Comparison of ENCODE assay signal across 8 cellular contexts in genomic region chr3:127822166-127822835, GRCh38. TPM values are rescaled to one million over a fixed set of nuclear protein-coding genes. Genes with fewer than 3 reads are reported as not detected.
DNase-seq lines count a peak whose midpoint lies in the region; ATAC-seq and TF ChIP-seq lines count a peak whose summit lies in the region.

MGLL (minus strand) TSS chr3:127822515; CDS start chr3:127822318, 197 bp downstream.

- no peak within 1 kb of the TSS for H3K4ac ChIP-seq in mesendoderm (ENCODE audit: low read depth, low read length)

- WGBS in mesendoderm (ENCODE audit: extremely low coverage, insufficient coverage, low lambda C conversion rate), result no CpG with 5 or more reads among the region's 35 CpGs
- WGBS in suprapubic skin, result 4% methylated on average over 5 of the region's 35 CpGs

- no peak within 1 kb of the TSS for H2BK120ac ChIP-seq in mesendoderm (ENCODE audit: low read depth, low read length)

- no peak for DNase-seq in RWPE2 (ENCODE audit: low spot score)
- DNase-seq in mesendoderm, result peak; percentile 34
- DNase-seq in suprapubic skin (ENCODE audit: low spot score in 2 of 2), result no peak
- no peak for DNase-seq in KG1 (lab: John Stamatoyannopoulos, UW)

- no peak within 1 kb of the TSS for H3K18ac ChIP-seq in mesendoderm (ENCODE audit: low read length)

- ATAC-seq in HG02623 (IDR thresholded peaks at IDR 0.05; ENCODE audit: unreplicated experiment), result peak; percentile 22
- peak; percentile 44 for ATAC-seq in RWPE2 (ENCODE audit: low read depth)
- ATAC-seq in HG02938 (IDR thresholded peaks at IDR 0.05; ENCODE audit: unreplicated experiment), result no peak

- peak within 1 kb of the TSS; percentile 76 for H3K56ac ChIP-seq in mesendoderm (ENCODE audit: low read length)

- H4K5ac ChIP-seq in mesendoderm (ENCODE audit: low read length), result no peak within 1 kb of the TSS

- H4K8ac ChIP-seq in mesendoderm (ENCODE audit: low read depth, low read length), result no peak within 1 kb of the TSS

- peaks cover 13% of the 10 kb centered on the region for H3K36me3 ChIP-seq in RWPE2 (ENCODE audit: low read depth)
- H3K36me3 ChIP-seq in endocrine pancreas (ENCODE audit: control insufficient read depth, insufficient read depth, low read length), result no peaks in the 10 kb centered on the region
- no peaks in the 10 kb centered on the region for H3K36me3 ChIP-seq in mesendoderm (ENCODE audit: control insufficient read depth, insufficient read depth, low read length)
- no peaks in the 10 kb centered on the region for H3K36me3 ChIP-seq in suprapubic skin

- H3K4me1 ChIP-seq in RWPE2 (ENCODE audit: insufficient read depth, poor library complexity, severe bottlenecking), result peaks cover 36% of the 10 kb centered on the region
- no peaks in the 10 kb centered on the region for H3K4me1 ChIP-seq in endocrine pancreas (ENCODE audit: control insufficient read depth, insufficient read depth, low read length)
- H3K4me1 ChIP-seq in mesendoderm (ENCODE audit: control insufficient read depth, low read depth, low read length), result no peaks in the 10 kb centered on the region
- peaks cover 58% of the 10 kb centered on the region for H3K4me1 ChIP-seq in suprapubic skin

- peak within 1 kb of the TSS; percentile 82 for H3K27ac ChIP-seq in RWPE2 (ENCODE audit: poor library complexity, severe bottlenecking)
- no peak within 1 kb of the TSS for H3K27ac ChIP-seq in mesendoderm (ENCODE audit: low read depth, low read length)
- peak within 1 kb of the TSS; percentile 83 for H3K27ac ChIP-seq in suprapubic skin

- H3K9ac ChIP-seq in endocrine pancreas (ENCODE audit: control insufficient read depth, insufficient read depth, low read length) (peak within 1 kb of the TSS; percentile 65), mesendoderm (ENCODE audit: low read length) (peak within 1 kb of the TSS; percentile 50)

- H2BK15ac ChIP-seq in mesendoderm (replicated peaks; ENCODE audit: low read depth), result no peak within 1 kb of the TSS

- TF ChIP-seq POLR2A in suprapubic skin (IDR thresholded peaks at IDR 0.05), result no peak

- no peaks in the 10 kb centered on the region for H3K27me3 ChIP-seq in RWPE2 (ENCODE audit: insufficient read depth, poor library complexity, severe bottlenecking)
- peaks cover 2% of the 10 kb centered on the region for H3K27me3 ChIP-seq in endocrine pancreas (ENCODE audit: control insufficient read depth, insufficient read depth, low read length)
- H3K27me3 ChIP-seq in mesendoderm (ENCODE audit: insufficient read depth, low read length, poor library complexity), result peaks cover 6% of the 10 kb centered on the region
- no peaks in the 10 kb centered on the region for H3K27me3 ChIP-seq in suprapubic skin

- no peaks in the 10 kb centered on the region for H3K79me2 ChIP-seq in mesendoderm (ENCODE audit: control insufficient read depth, insufficient read depth, low read length)

- H3K79me1 ChIP-seq in mesendoderm (ENCODE audit: low read length), result no peaks in the 10 kb centered on the region

- H2BK5ac ChIP-seq in mesendoderm (ENCODE audit: low read length), result no peak within 1 kb of the TSS

- TF ChIP-seq EP300 in suprapubic skin (IDR thresholded peaks at IDR 0.05), result no peak

- no peak within 1 kb of the TSS for H2AK5ac ChIP-seq in mesendoderm (ENCODE audit: low read length)

- no peaks in the 10 kb centered on the region for H3K9me3 ChIP-seq in RWPE2 (ENCODE audit: severe bottlenecking)
- no peaks in the 10 kb centered on the region for H3K9me3 ChIP-seq in endocrine pancreas (ENCODE audit: control insufficient read depth, low read length)
- no peaks in the 10 kb centered on the region for H3K9me3 ChIP-seq in suprapubic skin

- H3K4me3 ChIP-seq in GM08714 (ENCODE audit: low read length) (peak within 1 kb of the TSS; percentile 66), RWPE2 (ENCODE audit: severe bottlenecking) (peak within 1 kb of the TSS; percentile 82), endocrine pancreas (ENCODE audit: control insufficient read depth, insufficient read depth, low read length) (peak within 1 kb of the TSS; percentile 24), mesendoderm (ENCODE audit: low read length) (peak within 1 kb of the TSS; percentile 47), suprapubic skin (peak within 1 kb of the TSS; percentile 74)

- H3K23ac ChIP-seq in mesendoderm (ENCODE audit: low read length), result peak within 1 kb of the TSS; percentile 90

- TF ChIP-seq CTCF in RWPE2 (IDR thresholded peaks at IDR 0.05; ENCODE audit: poor library complexity, severe bottlenecking) (no peak), suprapubic skin (IDR thresholded peaks at IDR 0.05) (no peak)

- peak within 1 kb of the TSS; percentile 96 for H3K4me2 ChIP-seq in mesendoderm (ENCODE audit: low read length)

RNA-seq across cellular contexts. Expression of gene MGLL, which starts in this region (rescaled TPM):
- 0.17 TPM for polyA plus RNA-seq in mesendoderm (2013, experiment 1 of 2)
- polyA plus RNA-seq in mesendoderm (2013, experiment 2 of 2), result 0.20 TPM
- total RNA-seq in suprapubic skin, result 10 to 100 TPM; 37.9 to 54.3 (median 45.2) TPM

Comparison
In these comparisons a context has a peak if more than half of its experiments do, and no peak if none do; other contexts are left out.
1. H3K4me3 ChIP-seq: peak in every context shown above with its lines; median percentile 82 in RWPE2; 74 in suprapubic skin; 66 in GM08714; 47 in mesendoderm; 24 in endocrine pancreas.